ENCODE assay signal across 8 cellular contexts in the genomic region with DNA sequence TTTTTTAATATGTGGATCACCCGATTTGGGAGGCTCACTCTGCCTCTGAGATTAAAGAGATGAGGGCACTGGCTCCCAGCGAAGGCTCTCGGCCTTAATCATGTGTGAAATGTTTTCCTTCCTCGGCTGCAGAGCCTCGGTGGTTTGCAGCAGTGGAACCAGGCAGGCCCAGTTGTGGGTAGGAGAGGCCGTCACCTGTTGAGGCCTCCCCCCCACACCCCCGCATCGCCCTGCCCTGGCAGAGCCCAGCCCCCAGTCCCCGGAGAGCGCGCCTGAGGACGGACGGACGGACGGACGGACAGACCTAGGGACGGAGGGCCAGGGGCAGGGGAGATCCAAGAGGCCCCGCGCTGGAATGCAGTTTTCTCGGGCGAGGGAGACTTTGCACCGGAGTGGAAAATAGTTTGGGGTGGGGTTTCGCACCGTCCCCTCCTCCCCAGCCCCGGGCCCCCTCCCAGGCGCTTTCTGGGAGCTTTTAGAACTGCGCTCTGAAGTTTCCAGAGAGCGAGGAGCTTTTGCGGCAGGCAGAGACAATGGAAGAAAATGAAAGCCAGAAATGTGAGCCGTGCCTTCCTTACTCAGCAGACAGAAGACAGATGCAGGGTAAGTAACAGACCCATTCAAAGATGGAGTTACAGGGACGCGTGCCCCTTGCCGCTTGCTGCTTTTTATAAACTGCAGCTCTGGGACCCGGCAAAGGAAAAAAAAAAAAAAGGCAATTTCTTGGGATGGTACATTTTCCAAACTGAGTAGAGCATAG. TPM values are rescaled to one million over a fixed set of nuclear protein-coding genes. Genes with fewer than 3 reads are reported as not detected.
DNase-seq lines count a peak whose midpoint lies in the region; ATAC-seq and TF ChIP-seq lines count a peak whose summit lies in the region.

A gene with protein sequence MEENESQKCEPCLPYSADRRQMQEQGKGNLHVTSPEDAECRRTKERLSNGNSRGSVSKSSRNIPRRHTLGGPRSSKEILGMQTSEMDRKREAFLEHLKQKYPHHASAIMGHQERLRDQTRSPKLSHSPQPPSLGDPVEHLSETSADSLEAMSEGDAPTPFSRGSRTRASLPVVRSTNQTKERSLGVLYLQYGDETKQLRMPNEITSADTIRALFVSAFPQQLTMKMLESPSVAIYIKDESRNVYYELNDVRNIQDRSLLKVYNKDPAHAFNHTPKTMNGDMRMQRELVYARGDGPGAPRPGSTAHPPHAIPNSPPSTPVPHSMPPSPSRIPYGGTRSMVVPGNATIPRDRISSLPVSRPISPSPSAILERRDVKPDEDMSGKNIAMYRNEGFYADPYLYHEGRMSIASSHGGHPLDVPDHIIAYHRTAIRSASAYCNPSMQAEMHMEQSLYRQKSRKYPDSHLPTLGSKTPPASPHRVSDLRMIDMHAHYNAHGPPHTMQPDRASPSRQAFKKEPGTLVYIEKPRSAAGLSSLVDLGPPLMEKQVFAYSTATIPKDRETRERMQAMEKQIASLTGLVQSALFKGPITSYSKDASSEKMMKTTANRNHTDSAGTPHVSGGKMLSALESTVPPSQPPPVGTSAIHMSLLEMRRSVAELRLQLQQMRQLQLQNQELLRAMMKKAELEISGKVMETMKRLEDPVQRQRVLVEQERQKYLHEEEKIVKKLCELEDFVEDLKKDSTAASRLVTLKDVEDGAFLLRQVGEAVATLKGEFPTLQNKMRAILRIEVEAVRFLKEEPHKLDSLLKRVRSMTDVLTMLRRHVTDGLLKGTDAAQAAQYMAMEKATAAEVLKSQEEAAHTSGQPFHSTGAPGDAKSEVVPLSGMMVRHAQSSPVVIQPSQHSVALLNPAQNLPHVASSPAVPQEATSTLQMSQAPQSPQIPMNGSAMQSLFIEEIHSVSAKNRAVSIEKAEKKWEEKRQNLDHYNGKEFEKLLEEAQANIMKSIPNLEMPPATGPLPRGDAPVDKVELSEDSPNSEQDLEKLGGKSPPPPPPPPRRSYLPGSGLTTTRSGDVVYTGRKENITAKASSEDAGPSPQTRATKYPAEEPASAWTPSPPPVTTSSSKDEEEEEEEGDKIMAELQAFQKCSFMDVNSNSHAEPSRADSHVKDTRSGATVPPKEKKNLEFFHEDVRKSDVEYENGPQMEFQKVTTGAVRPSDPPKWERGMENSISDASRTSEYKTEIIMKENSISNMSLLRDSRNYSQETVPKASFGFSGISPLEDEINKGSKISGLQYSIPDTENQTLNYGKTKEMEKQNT (N-terminal part only) (plus strand): TSS at position 478 of the 760 bp plus-strand sequence. CDS start 56 bp downstream, at position 534.

- POLR2A ChIA-PET in T-cell (lab: Charles Lee), result interaction anchor here in 1 of 2 donors (0.8 kb wide), 1 partner anchor 59 kb away, joined by 3 read pairs; no protein-coding TSS in a partner anchor

- peak within 1 kb of the TSS in 1 of 2 donors; percentile 8 for H3K27ac Mint-ChIP-seq in T-cell
- H3K27ac Mint-ChIP-seq in nephron progenitor cell, result peak within 1 kb of the TSS; percentile 99

- H3K27me3 Mint-ChIP-seq in T-cell (peaks cover 35 to 48% of the 10 kb centered on the region in 2 donors), nephron progenitor cell (ENCODE audit: low read depth, poor library complexity) (no peaks in the 10 kb centered on the region)

- CTCF ChIA-PET in T-cell (lab: Charles Lee), result no interaction called here

- H3K4me3 Mint-ChIP-seq in T-cell (peak within 1 kb of the TSS; percentile 29 to 61 (median 40)), nephron progenitor cell (peak within 1 kb of the TSS; percentile 94)

- DNase-seq in GM12865 (ENCODE audit: low read depth) (peak; percentile 26), T-cell (no peak), fibroblast of peridontal ligament (ENCODE audit: extremely low read depth) (peak; percentile 39), nephron progenitor cell (peak; percentile 68), KG1 (lab: John Stamatoyannopoulos, UW) (no peak)

- peak within 1 kb of the TSS; percentile 56 for H3K4me3 ChIP-seq in GM12865 (ENCODE audit: low read depth, low read length)

- H3K36me3 Mint-ChIP-seq in T-cell (no peaks in the 10 kb centered on the region), nephron progenitor cell (ENCODE audit: low read depth) (peaks cover 14% of the 10 kb centered on the region)

- H3K4me1 Mint-ChIP-seq in T-cell (peaks cover 14 to 20% (median 15%) of the 10 kb centered on the region in 3 donors), nephron progenitor cell (peaks cover 79% of the 10 kb centered on the region)

- ATAC-seq in HG02759 (IDR thresholded peaks at IDR 0.05; ENCODE audit: unreplicated experiment) (peak; percentile 32), T-cell (replicated peaks in 1 of 4) (no peak), HG02870 (IDR thresholded peaks at IDR 0.05; ENCODE audit: unreplicated experiment) (no peak), HG03097 (IDR thresholded peaks at IDR 0.05; ENCODE audit: low FRiP score, unreplicated experiment) (no peak)

- no peaks in the 10 kb centered on the region for H3K9me3 Mint-ChIP-seq in T-cell
- no peaks in the 10 kb centered on the region for H3K9me3 Mint-ChIP-seq in nephron progenitor cell

- no peak for TF ChIP-seq CTCF in GM12865 (IDR thresholded peaks at IDR 0.05; ENCODE audit: insufficient read depth, low read depth, low read length, missing control alignments)
- TF ChIP-seq CTCF in nephron progenitor cell (IDR thresholded peaks at IDR 0.05), result no peak

RNA-seq across cellular contexts. Expression of the gene that starts here (rescaled TPM):
- 1 to 10 TPM in 1 of 5 donors, under 1 TPM in 3, not detected in 1; 0.12 to 1.2 (median 0.66) TPM for total RNA-seq in T-cell

Comparison
In these comparisons a context has a peak if more than half of its experiments do, and no peak if none do; other contexts are left out.
1. DNase-seq: peak in GM12865 (single experiment), fibroblast of peridontal ligament (single experiment) and nephron progenitor cell (single experiment); none in T-cell (0 of 34) and KG1 (single experiment).